In the genomic region with DNA sequence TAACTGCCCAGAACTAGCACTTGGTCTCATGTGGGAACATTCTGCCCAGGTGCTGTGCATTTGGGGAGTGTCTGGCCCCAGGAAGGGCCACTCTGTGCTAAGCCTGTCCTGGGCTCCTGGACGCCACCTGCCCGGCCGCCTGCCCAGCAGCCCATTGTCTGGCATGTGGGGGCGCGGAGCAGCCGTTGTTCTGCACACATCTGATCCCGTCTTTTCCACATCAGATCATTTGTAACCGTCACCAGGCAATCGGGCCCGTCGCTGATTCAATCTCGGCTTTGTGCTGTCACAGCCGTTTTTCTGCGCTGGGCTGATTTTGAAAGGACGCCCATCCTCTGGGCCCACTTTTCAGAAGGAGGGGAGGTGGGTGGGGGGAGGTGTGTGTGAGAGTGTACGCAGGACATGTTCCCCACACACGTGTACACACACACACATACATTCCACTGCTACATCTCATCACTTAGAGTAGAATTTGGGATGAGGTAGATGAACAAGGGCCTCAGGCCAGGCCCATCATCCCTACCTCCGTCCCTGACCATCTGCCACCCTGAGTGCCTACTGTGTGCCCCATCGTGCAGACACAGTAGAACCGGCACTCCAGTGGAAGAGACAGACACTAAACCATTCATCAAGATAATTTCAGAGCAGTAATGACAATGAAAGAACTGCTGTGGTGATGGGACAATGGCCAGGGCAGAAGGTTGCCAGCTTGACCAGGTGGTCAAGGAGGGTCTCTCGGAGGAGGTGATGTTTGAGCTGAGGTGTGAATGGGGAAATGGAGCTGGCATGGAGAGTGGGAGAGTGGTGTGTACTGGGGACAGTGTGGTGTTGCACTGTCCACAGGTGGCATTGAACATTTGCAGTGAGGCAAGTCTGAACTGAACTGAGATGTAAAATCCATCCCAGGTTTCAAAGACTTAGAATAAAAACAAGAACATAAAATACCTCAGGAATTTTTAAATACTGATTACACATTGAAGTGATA, we compare ENCODE assay signal across 2 cellular contexts.
TF ChIP-seq lines count a peak whose summit lies in the region.

No MANE protein-coding gene starts in this region.

TF ChIP-seq in SK-N-SH, 30 proteins besides CTCF, POLR2A, EP300 and RAD21:
- TF ChIP-seq, protein P1, sequence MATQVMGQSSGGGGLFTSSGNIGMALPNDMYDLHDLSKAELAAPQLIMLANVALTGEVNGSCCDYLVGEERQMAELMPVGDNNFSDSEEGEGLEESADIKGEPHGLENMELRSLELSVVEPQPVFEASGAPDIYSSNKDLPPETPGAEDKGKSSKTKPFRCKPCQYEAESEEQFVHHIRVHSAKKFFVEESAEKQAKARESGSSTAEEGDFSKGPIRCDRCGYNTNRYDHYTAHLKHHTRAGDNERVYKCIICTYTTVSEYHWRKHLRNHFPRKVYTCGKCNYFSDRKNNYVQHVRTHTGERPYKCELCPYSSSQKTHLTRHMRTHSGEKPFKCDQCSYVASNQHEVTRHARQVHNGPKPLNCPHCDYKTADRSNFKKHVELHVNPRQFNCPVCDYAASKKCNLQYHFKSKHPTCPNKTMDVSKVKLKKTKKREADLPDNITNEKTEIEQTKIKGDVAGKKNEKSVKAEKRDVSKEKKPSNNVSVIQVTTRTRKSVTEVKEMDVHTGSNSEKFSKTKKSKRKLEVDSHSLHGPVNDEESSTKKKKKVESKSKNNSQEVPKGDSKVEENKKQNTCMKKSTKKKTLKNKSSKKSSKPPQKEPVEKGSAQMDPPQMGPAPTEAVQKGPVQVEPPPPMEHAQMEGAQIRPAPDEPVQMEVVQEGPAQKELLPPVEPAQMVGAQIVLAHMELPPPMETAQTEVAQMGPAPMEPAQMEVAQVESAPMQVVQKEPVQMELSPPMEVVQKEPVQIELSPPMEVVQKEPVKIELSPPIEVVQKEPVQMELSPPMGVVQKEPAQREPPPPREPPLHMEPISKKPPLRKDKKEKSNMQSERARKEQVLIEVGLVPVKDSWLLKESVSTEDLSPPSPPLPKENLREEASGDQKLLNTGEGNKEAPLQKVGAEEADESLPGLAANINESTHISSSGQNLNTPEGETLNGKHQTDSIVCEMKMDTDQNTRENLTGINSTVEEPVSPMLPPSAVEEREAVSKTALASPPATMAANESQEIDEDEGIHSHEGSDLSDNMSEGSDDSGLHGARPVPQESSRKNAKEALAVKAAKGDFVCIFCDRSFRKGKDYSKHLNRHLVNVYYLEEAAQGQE (IDR thresholded peaks at IDR 0.05; ENCODE audit: low read depth, low read length) = no peak
- no peak for TF ChIP-seq YY1 (IDR thresholded peaks at IDR 0.05; ENCODE audit: low read depth)
- TF ChIP-seq, protein P2, sequence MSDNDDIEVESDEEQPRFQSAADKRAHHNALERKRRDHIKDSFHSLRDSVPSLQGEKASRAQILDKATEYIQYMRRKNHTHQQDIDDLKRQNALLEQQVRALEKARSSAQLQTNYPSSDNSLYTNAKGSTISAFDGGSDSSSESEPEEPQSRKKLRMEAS (IDR thresholded peaks at IDR 0.05; ENCODE audit: low read depth) = no peak
- TF ChIP-seq CHD2 (IDR thresholded peaks at IDR 0.05; ENCODE audit: low read length, partially characterized antibody) = peak; percentile 6
- no peak for TF ChIP-seq FOSL2 (IDR thresholded peaks at IDR 0.05; ENCODE audit: borderline replicate concordance, low read depth)
- no peak for TF ChIP-seq POLR2AphosphoS5 (IDR thresholded peaks at IDR 0.05; ENCODE audit: low read depth, low read length)
- TF ChIP-seq RCOR1 (IDR thresholded peaks at IDR 0.05; ENCODE audit: low read length) = peak; percentile 25; the same call in 1 of the 2 replicates
- peak; percentile 67 for TF ChIP-seq FOXJ3 (CRISPR knock-in tag; IDR thresholded peaks at IDR 0.05)
- no peak for TF ChIP-seq RFX5 (IDR thresholded peaks at IDR 0.05; ENCODE audit: low read length)
- TF ChIP-seq GATA2 (CRISPR knock-in tag; IDR thresholded peaks at IDR 0.05) = peak; percentile 73
- TF ChIP-seq JUND (IDR thresholded peaks at IDR 0.05) = no peak
- no peak for TF ChIP-seq NRF1 (IDR thresholded peaks at IDR 0.05; ENCODE audit: low read depth, low read length)
- TF ChIP-seq MXI1 (IDR thresholded peaks at IDR 0.05; ENCODE audit: low read depth, low read length) = no peak; the same call in 1 of the 2 replicates

TF ChIP-seq in SK-N-SH treated with all-trans-retinoic acid at 6 μM for 48 hours, 23 proteins besides CTCF, POLR2A, EP300 and RAD21 (continued from another document):
- TF ChIP-seq, protein P3, sequence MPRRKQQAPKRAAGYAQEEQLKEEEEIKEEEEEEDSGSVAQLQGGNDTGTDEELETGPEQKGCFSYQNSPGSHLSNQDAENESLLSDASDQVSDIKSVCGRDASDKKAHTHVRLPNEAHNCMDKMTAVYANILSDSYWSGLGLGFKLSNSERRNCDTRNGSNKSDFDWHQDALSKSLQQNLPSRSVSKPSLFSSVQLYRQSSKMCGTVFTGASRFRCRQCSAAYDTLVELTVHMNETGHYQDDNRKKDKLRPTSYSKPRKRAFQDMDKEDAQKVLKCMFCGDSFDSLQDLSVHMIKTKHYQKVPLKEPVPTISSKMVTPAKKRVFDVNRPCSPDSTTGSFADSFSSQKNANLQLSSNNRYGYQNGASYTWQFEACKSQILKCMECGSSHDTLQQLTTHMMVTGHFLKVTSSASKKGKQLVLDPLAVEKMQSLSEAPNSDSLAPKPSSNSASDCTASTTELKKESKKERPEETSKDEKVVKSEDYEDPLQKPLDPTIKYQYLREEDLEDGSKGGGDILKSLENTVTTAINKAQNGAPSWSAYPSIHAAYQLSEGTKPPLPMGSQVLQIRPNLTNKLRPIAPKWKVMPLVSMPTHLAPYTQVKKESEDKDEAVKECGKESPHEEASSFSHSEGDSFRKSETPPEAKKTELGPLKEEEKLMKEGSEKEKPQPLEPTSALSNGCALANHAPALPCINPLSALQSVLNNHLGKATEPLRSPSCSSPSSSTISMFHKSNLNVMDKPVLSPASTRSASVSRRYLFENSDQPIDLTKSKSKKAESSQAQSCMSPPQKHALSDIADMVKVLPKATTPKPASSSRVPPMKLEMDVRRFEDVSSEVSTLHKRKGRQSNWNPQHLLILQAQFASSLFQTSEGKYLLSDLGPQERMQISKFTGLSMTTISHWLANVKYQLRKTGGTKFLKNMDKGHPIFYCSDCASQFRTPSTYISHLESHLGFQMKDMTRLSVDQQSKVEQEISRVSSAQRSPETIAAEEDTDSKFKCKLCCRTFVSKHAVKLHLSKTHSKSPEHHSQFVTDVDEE (CRISPR knock-in tag; IDR thresholded peaks at IDR 0.05) = no peak
- TF ChIP-seq ZC3H10 (CRISPR knock-in tag; IDR thresholded peaks at IDR 0.05) (no peak), PPARA (CRISPR knock-in tag; IDR thresholded peaks at IDR 0.05; ENCODE audit: borderline replicate concordance) (no peak), ZNF565 (CRISPR knock-in tag; conservative IDR thresholded peaks at IDR 0.05; ENCODE audit: low read depth) (no peak)
